In genomic region chr12:124336742-124337520, GRCh38 we compare ENCODE assay signal across 23 cellular contexts. TPM values are rescaled to one million over a fixed set of nuclear protein-coding genes. Genes with fewer than 3 reads are reported as not detected.
DNase-seq lines count a peak whose midpoint lies in the region; ATAC-seq and TF ChIP-seq lines count a peak whose summit lies in the region.
"Had no signal": no experiment of that assay in that cellular context is flagged by ENCODE, and none has a peak within 500 bp of the region (broad histone marks: within the 10 kb centered on the region; RNA-seq: fewer than 3 reads in every experiment).

No MANE protein-coding gene starts in this region.

- intact Hi-C loops in activated CD8-positive, alpha-beta T cell treated with anti-CD3 and anti-CD28 coated beads for 36 hours (cut with micrococcal nuclease): no loop called here
- intact Hi-C loops in stomach (cut with DNase I; ENCODE audit: low total_unique reads): no loop called here

- H3K79me2 ChIP-seq in neural progenitor cell (ENCODE audit: low read depth): no peaks in the 10 kb centered on the region

- H3K36me3 ChIP-seq in neural progenitor cell (no peaks in the 10 kb centered on the region), stomach (peaks cover 78 to 99% (median 95%) of the 10 kb centered on the region in 4 donors)

- no peak overlapping the region for H3K4me3 ChIP-seq in neural progenitor cell
- no peak overlapping the region for H3K4me3 ChIP-seq in stomach
- H3K4me3 ChIP-seq: PC-9 had no signal

- DNase-seq in activated CD8-positive, alpha-beta T cell treated with anti-CD3 and anti-CD28 coated beads, Interleukin-2, amount 10 ng/mL, durations not matched to agents 7 days and 5 days: no peak
- no peak for DNase-seq in activated CD8-positive, alpha-beta T cell treated with anti-CD3 and anti-CD28 coated beads for 36 hours
- DNase-seq in central memory CD8-positive, alpha-beta T cell (ENCODE audit: low spot score in 2 of 2): no peak
- no peak for DNase-seq in neural progenitor cell (ENCODE audit: low spot score)
- no peak for DNase-seq in activated T-cell treated with anti-CD3 and anti-CD28 coated beads, Interleukin-2, amount 50 U/mL, for 48 hours
- no peak for DNase-seq in SHP77 (lab: John Stamatoyannopoulos, UW)
- no peak for DNase-seq in stomach
- DNase-seq: BE2C; Calu3; CD4-positive, alpha-beta memory T cell; DMS53; NCI-H1417; NCI-H1930; NCI-H2171 treated with DMSO at 0.1 percent for 48 hours; NCI-H774; PC-9 had no signal

- TF ChIP-seq EP300 in stomach (IDR thresholded peaks at IDR 0.05): no peak

- H3K4me2 ChIP-seq in neural progenitor cell: no peak overlapping the region
- H3K4me2 ChIP-seq: PC-9 had no signal

- no peak for TF ChIP-seq CTCF in activated CD8-positive, alpha-beta T cell treated with anti-CD3 and anti-CD28 coated beads for 36 hours (IDR thresholded peaks at IDR 0.05)
- TF ChIP-seq CTCF in neural progenitor cell (IDR thresholded peaks at IDR 0.05): no peak
- TF ChIP-seq CTCF in stomach (IDR thresholded peaks at IDR 0.05): no peak

- H3K27ac ChIP-seq in neural progenitor cell (no peak overlapping the region), stomach (no peak overlapping the region)
- H3K27ac ChIP-seq: 22Rv1, PC-9 had no signal

- no peaks in the 10 kb centered on the region for H3K27me3 Mint-ChIP-seq in activated CD8-positive, alpha-beta T cell treated with anti-CD3 and anti-CD28 coated beads, Interleukin-2, amount 10 ng/mL, durations not matched to agents 7 days and 5 days (ENCODE audit: low read depth)
- H3K27me3 Mint-ChIP-seq in activated CD8-positive, alpha-beta T cell treated with anti-CD3 and anti-CD28 coated beads for 36 hours: no peaks in the 10 kb centered on the region
- H3K27me3 Mint-ChIP-seq in activated naive CD8-positive, alpha-beta T cell: no peaks in the 10 kb centered on the region
- no peaks in the 10 kb centered on the region for H3K27me3 Mint-ChIP-seq in central memory CD8-positive, alpha-beta T cell
- peaks cover 2% of the 10 kb centered on the region for H3K27me3 Mint-ChIP-seq in neural progenitor cell (ENCODE audit: insufficient read depth, low read depth)
- H3K27me3 Mint-ChIP-seq: CD4-positive, alpha-beta memory T cell; IgD-negative memory B cell had no signal

- POLR2A ChIA-PET in activated CD8-positive, alpha-beta T cell treated with anti-CD3 and anti-CD28 coated beads, Interleukin-2, amount 10 ng/mL, durations not matched to agents 7 days and 5 days (lab: Charles Lee): no interaction called here
- POLR2A ChIA-PET in activated CD8-positive, alpha-beta T cell treated with anti-CD3 and anti-CD28 coated beads for 36 hours (lab: Charles Lee): interaction anchor here (1.1 kb wide), 1 partner anchor 15 kb away, joined by 3 read pairs; no protein-coding TSS in a partner anchor

- ATAC-seq in activated CD8-positive, alpha-beta T cell treated with anti-CD3 and anti-CD28 coated beads, Interleukin-2, amount 10 ng/mL, durations not matched to agents 7 days and 5 days: no peak
- no peak for ATAC-seq in activated CD8-positive, alpha-beta T cell treated with anti-CD3 and anti-CD28 coated beads for 36 hours
- ATAC-seq in central memory CD8-positive, alpha-beta T cell (replicated peaks; ENCODE audit: extremely low read depth, poor library complexity, severe bottlenecking): no peak
- ATAC-seq: Right ventricle myocardium inferior had no signal

- no peaks in the 10 kb centered on the region for H3K9me3 ChIP-seq in neural progenitor cell (ENCODE audit: low read depth)
- no peaks in the 10 kb centered on the region for H3K9me3 ChIP-seq in stomach
- H3K9me3 ChIP-seq: BE2C had no signal

- peaks cover 8% of the 10 kb centered on the region for H3K4me1 ChIP-seq in neural progenitor cell
- H3K4me1 ChIP-seq in stomach: no peaks in the 10 kb centered on the region
- H3K4me1 ChIP-seq: BE2C had no signal

- no peaks in the 10 kb centered on the region for H3F3A ChIP-seq in neural progenitor cell (ENCODE audit: low read depth)

- no peak overlapping the region for H3K9ac ChIP-seq in neural progenitor cell

- no peak overlapping the region for H3K4me3 Mint-ChIP-seq in activated CD8-positive, alpha-beta T cell treated with anti-CD3 and anti-CD28 coated beads, Interleukin-2, amount 10 ng/mL, durations not matched to agents 7 days and 5 days
- H3K4me3 Mint-ChIP-seq in activated CD8-positive, alpha-beta T cell treated with anti-CD3 and anti-CD28 coated beads for 36 hours: no peak overlapping the region
- H3K4me3 Mint-ChIP-seq in activated naive CD8-positive, alpha-beta T cell: no peak overlapping the region
- H3K4me3 Mint-ChIP-seq in central memory CD8-positive, alpha-beta T cell: no peak overlapping the region
- no peak overlapping the region for H3K4me3 Mint-ChIP-seq in neural progenitor cell
- H3K4me3 Mint-ChIP-seq: CD4-positive, alpha-beta memory T cell; IgD-negative memory B cell had no signal

- no peak overlapping the region for H2AFZ ChIP-seq in neural progenitor cell (replicated peaks)
- H2AFZ ChIP-seq: PC-9 had no signal

- WGBS in stomach, 5 donors: 90 to 97% (median 96%) methylated on average over 29 to 40 of the region's 40 CpGs

- peaks cover 29% of the 10 kb centered on the region for H3K36me3 Mint-ChIP-seq in activated CD8-positive, alpha-beta T cell treated with anti-CD3 and anti-CD28 coated beads, Interleukin-2, amount 10 ng/mL, durations not matched to agents 7 days and 5 days (ENCODE audit: low read depth)
- peaks cover 26% of the 10 kb centered on the region for H3K36me3 Mint-ChIP-seq in activated CD8-positive, alpha-beta T cell treated with anti-CD3 and anti-CD28 coated beads for 36 hours (ENCODE audit: low read depth)
- H3K36me3 Mint-ChIP-seq in activated naive CD8-positive, alpha-beta T cell: peaks cover 6% of the 10 kb centered on the region
- H3K36me3 Mint-ChIP-seq in central memory CD8-positive, alpha-beta T cell (ENCODE audit: insufficient read depth): peaks cover 44% of the 10 kb centered on the region
- H3K36me3 Mint-ChIP-seq in neural progenitor cell: peaks cover 25% of the 10 kb centered on the region

- TF ChIP-seq POLR2A in stomach (IDR thresholded peaks at IDR 0.05): no peak

- no peaks in the 10 kb centered on the region for H4K20me1 ChIP-seq in neural progenitor cell (ENCODE audit: low read depth)

- H3K27ac Mint-ChIP-seq in activated CD8-positive, alpha-beta T cell treated with anti-CD3 and anti-CD28 coated beads, Interleukin-2, amount 10 ng/mL, durations not matched to agents 7 days and 5 days: peak overlapping the region; percentile 15
- H3K27ac Mint-ChIP-seq in activated CD8-positive, alpha-beta T cell treated with anti-CD3 and anti-CD28 coated beads for 36 hours: no peak overlapping the region
- peak overlapping the region; percentile 72 for H3K27ac Mint-ChIP-seq in activated naive CD8-positive, alpha-beta T cell
- H3K27ac Mint-ChIP-seq in central memory CD8-positive, alpha-beta T cell (ENCODE audit: low read depth): peak overlapping the region; percentile 32
- peak overlapping the region; percentile 15 for H3K27ac Mint-ChIP-seq in neural progenitor cell

- CTCF ChIA-PET in activated CD8-positive, alpha-beta T cell treated with anti-CD3 and anti-CD28 coated beads, Interleukin-2, amount 10 ng/mL, durations not matched to agents 7 days and 5 days (lab: Charles Lee): no interaction called here
- CTCF ChIA-PET in activated CD8-positive, alpha-beta T cell treated with anti-CD3 and anti-CD28 coated beads for 36 hours (lab: Charles Lee): no interaction called here

- H3K4me1 Mint-ChIP-seq in activated CD8-positive, alpha-beta T cell treated with anti-CD3 and anti-CD28 coated beads, Interleukin-2, amount 10 ng/mL, durations not matched to agents 7 days and 5 days (ENCODE audit: low read depth): no peaks in the 10 kb centered on the region
- H3K4me1 Mint-ChIP-seq in activated CD8-positive, alpha-beta T cell treated with anti-CD3 and anti-CD28 coated beads for 36 hours (ENCODE audit: low read depth): no peaks in the 10 kb centered on the region
- no peaks in the 10 kb centered on the region for H3K4me1 Mint-ChIP-seq in activated naive CD8-positive, alpha-beta T cell (ENCODE audit: low read depth)
- no peaks in the 10 kb centered on the region for H3K4me1 Mint-ChIP-seq in central memory CD8-positive, alpha-beta T cell
- H3K4me1 Mint-ChIP-seq in neural progenitor cell: peaks cover 9% of the 10 kb centered on the region
- H3K4me1 Mint-ChIP-seq: CD4-positive, alpha-beta memory T cell had no signal

- H3K27me3 ChIP-seq in neural progenitor cell: no peaks in the 10 kb centered on the region
- H3K27me3 ChIP-seq in stomach: no peaks in the 10 kb centered on the region
- H3K27me3 ChIP-seq: BE2C had no signal

- no peaks in the 10 kb centered on the region for H3K9me3 Mint-ChIP-seq in activated CD8-positive, alpha-beta T cell treated with anti-CD3 and anti-CD28 coated beads, Interleukin-2, amount 10 ng/mL, durations not matched to agents 7 days and 5 days (ENCODE audit: insufficient read depth)
- H3K9me3 Mint-ChIP-seq in activated CD8-positive, alpha-beta T cell treated with anti-CD3 and anti-CD28 coated beads for 36 hours: no peaks in the 10 kb centered on the region
- no peaks in the 10 kb centered on the region for H3K9me3 Mint-ChIP-seq in activated naive CD8-positive, alpha-beta T cell (ENCODE audit: low read depth)
- H3K9me3 Mint-ChIP-seq in central memory CD8-positive, alpha-beta T cell: no peaks in the 10 kb centered on the region
- no peaks in the 10 kb centered on the region for H3K9me3 Mint-ChIP-seq in neural progenitor cell
- H3K9me3 Mint-ChIP-seq: CD4-positive, alpha-beta memory T cell; IgD-negative memory B cell had no signal

RNA-seq across cellular contexts. Expression of gene RFLNA, which starts 42.0 kb away (rescaled TPM):
- total RNA-seq in activated CD8-positive, alpha-beta T cell treated with anti-CD3 and anti-CD28 coated beads, Interleukin-2, amount 10 ng/mL, durations not matched to agents 7 days and 5 days: not detected
- not detected for total RNA-seq in activated CD8-positive, alpha-beta T cell treated with anti-CD3 and anti-CD28 coated beads for 36 hours
- total RNA-seq in neural progenitor cell (ENCODE audit: low replicate concordance) (1.4 and 2.8 TPM in 2 replicates), stomach (100 to 1,000 TPM in 2 of 5 donors, 10 to 100 TPM in 3; 19.2 to 294 (median 78.6) TPM)
- 100 to 1,000 TPM in 1 of 3 donors, 10 to 100 TPM in 2; 18.2 to 251 (median 73.1) TPM for polyA plus RNA-seq in stomach
- total RNA-seq: Calu3; CD4-positive, alpha-beta memory T cell; HT-29; NCI-H460; PC-9 had no signal
- polyA plus RNA-seq: AG04450; CD4-positive, alpha-beta memory T cell; IgD-negative memory B cell had no signal
